In the genomic region with DNA sequence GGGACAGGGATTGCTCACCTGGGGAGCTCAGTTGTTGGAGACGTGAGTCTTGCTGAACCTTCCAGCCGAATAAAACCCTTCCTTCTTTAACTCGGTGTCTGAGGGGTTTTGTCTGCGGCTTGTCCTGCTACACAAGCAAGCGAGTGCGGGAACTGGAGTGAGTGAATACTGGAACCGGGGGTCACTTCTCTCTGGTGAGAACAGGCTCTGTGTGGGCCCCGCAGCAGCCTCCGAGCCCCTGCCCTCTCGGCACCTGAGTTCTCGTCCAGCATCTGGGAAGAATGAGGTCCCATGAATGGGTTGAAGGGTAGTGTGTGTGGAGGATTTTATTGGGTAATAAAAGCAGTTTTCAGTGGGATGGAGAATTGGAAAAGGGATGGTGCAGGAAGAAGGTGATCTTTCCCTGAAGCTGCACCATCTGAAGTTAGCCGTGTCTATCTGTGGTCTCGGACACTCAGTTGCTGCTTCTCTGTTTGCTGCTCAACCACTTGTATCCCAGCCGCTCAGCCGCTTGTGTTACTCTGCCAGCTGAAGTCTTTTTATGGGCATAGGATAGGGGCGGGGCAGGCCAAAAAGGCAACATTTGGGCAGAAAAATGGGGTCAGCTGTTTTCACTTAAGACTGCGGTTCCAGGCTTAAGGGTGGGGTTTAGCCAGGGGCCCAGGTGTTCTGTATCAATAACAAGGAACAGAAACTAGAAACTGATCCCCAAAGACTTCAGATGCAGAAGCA, we compare ENCODE assay signal across 22 cellular contexts.
"Had no signal": no experiment of that assay in that cellular context is flagged by ENCODE, and none has a peak within 500 bp of the region (broad histone marks: within the 10 kb centered on the region; RNA-seq: fewer than 3 reads in every experiment).

No MANE protein-coding gene starts in this region.

- H3K4me2 ChIP-seq: hepatocyte, smooth muscle cell had no signal

- H2AFZ ChIP-seq: hepatocyte had no signal

- H3K79me2 ChIP-seq: hepatocyte had no signal

- DNase-seq: cortex of kidney; esophagus squamous epithelium; foreskin keratinocyte; head of caudate nucleus; kidney; left cardiac atrium; left ventricle myocardium inferior; lower lobe of right lung; occipital lobe; pancreas; right cardiac atrium; stimulated activated CD4-positive, alpha-beta T cell treated with anti-CD3 and anti-CD28 coated beads, Interleukin-4, amount 100 ng/mL, for 1 hour; stimulated activated CD8-positive, alpha-beta memory T cell treated with anti-CD3 and anti-CD28 coated beads, Interleukin-4, amount 100 ng/mL, for 48 hours; stimulated activated naive CD8-positive, alpha-beta T cell treated with anti-CD3 and anti-CD28 coated beads, Interleukin-15, Interleukin-2, amounts not matched to agents 100 U/mL and 50 U/mL, for 24 hours; thyroid gland; uterus had no signal

- H3K27me3 ChIP-seq: esophagus squamous epithelium, foreskin keratinocyte, hepatocyte, pancreas, suprapubic skin, thyroid gland, upper lobe of left lung, uterus had no signal

- H3K4me1 ChIP-seq: esophagus squamous epithelium, foreskin keratinocyte, left ventricle myocardium inferior, lower lobe of right lung, pancreas, suprapubic skin, thyroid gland, upper lobe of left lung, uterus had no signal

- H3K27ac ChIP-seq: esophagus squamous epithelium, foreskin keratinocyte, hepatocyte, left ventricle myocardium inferior, lower lobe of right lung, pancreas, suprapubic skin, thyroid gland, upper lobe of left lung, uterus had no signal

- H3K36me3 ChIP-seq: esophagus squamous epithelium, left ventricle myocardium inferior, lower lobe of right lung, pancreas, suprapubic skin, thyroid gland, upper lobe of left lung, uterus had no signal

- ATAC-seq: foreskin keratinocyte; left cardiac atrium; lower lobe of right lung; natural killer cell treated with Interleukin-12 subunit alpha and Interleukin-12 subunit beta and Interleukin-15 and Interleukin-18, amount 100 ng/mL, for 72 hours; pancreas; right cardiac atrium; stimulated activated effector memory CD8-positive, alpha-beta T cell treated with anti-CD3 and anti-CD28 coated beads, Interleukin-12 subunit alpha, Interleukin-12 subunit beta, amount 100 ng/mL, for 72 hours; stimulated activated naive CD8-positive, alpha-beta T cell treated with anti-CD3 and anti-CD28 coated beads, Interleukin-15, Interleukin-2, amounts not matched to agents 100 U/mL and 50 U/mL, for 24 hours had no signal

- H3K9me3 ChIP-seq: esophagus squamous epithelium, lower lobe of right lung, pancreas, suprapubic skin, thyroid gland, upper lobe of left lung, uterus had no signal

- H3K4me3 ChIP-seq: esophagus squamous epithelium, hepatocyte, left ventricle myocardium inferior, lower lobe of right lung, pancreas, smooth muscle cell, suprapubic skin, thyroid gland, upper lobe of left lung, uterus had no signal
